In genomic region chr5:132425975-132426524, GRCh38 we compare ENCODE assay signal across 8 cellular contexts. TPM values are rescaled to one million over a fixed set of nuclear protein-coding genes. Genes with fewer than 3 reads are reported as not detected.
A peak's percentile ranks its signal among the peaks of the same experiment; 100 is the strongest.
DNase-seq lines count a peak whose midpoint lies in the region; ATAC-seq and TF ChIP-seq lines count a peak whose summit lies in the region.

No MANE protein-coding gene starts in this region.

- H3K4me3 Mint-ChIP-seq in CD8-positive, alpha-beta memory T cell = peak overlapping the region; percentile 68 to 89 (median 79)
- H3K4me3 Mint-ChIP-seq in osteocyte (ENCODE audit: unreplicated experiment) = no peak overlapping the region

- CTCF ChIA-PET in CD8-positive, alpha-beta memory T cell (lab: Charles Lee) = interaction anchor here (1.0 to 11.0 kb wide), 17 partner anchors 9 to 80 kb away, joined by 3 to 112 read pairs (median 18); partner anchors contain the start of gene IRF1

- H3K27me3 Mint-ChIP-seq in CD8-positive, alpha-beta memory T cell = no peaks in the 10 kb centered on the region
- H3K27me3 Mint-ChIP-seq in osteocyte (ENCODE audit: unreplicated experiment) = no peaks in the 10 kb centered on the region

- H3K9me3 ChIP-seq in CD8-positive, alpha-beta memory T cell (ENCODE audit: low read length) = no peaks in the 10 kb centered on the region
- H3K9me3 ChIP-seq in body of pancreas (no peaks in the 10 kb centered on the region), testis (no peaks in the 10 kb centered on the region)

- intact Hi-C loops in body of pancreas (cut with DNase I) = no loop called here
- intact Hi-C loops in testis (cut with DNase I; ENCODE audit: low total_unique reads) = no loop called here

- H3K4me3 ChIP-seq in CD8-positive, alpha-beta memory T cell (ENCODE audit: low read length) = peak overlapping the region; percentile 57
- H3K4me3 ChIP-seq in body of pancreas (no peak overlapping the region), testis (no peak overlapping the region)

- peak overlapping the region; percentile 95 to 99 (median 98) for H3K27ac Mint-ChIP-seq in CD8-positive, alpha-beta memory T cell
- peak overlapping the region; percentile 91 for H3K27ac Mint-ChIP-seq in osteocyte (ENCODE audit: unreplicated experiment)

- ATAC-seq in HG03521 (IDR thresholded peaks at IDR 0.05; ENCODE audit: unreplicated experiment) (peak; percentile 1), body of pancreas (no peak), GM21381 (IDR thresholded peaks at IDR 0.05; ENCODE audit: unreplicated experiment) (no peak)

- H3K4me1 ChIP-seq in CD8-positive, alpha-beta memory T cell (ENCODE audit: insufficient read depth, low read length) = peaks cover 100% of the 10 kb centered on the region
- H3K4me1 ChIP-seq in body of pancreas = peaks cover 89% of the 10 kb centered on the region
- peaks cover 36% of the 10 kb centered on the region for H3K4me1 ChIP-seq in testis

- TF ChIP-seq CTCF in body of pancreas (IDR thresholded peaks at IDR 0.05) (no peak), osteocyte (IDR thresholded peaks at IDR 0.05) (no peak), testis (IDR thresholded peaks at IDR 0.05) (no peak)

- peaks cover 96 to 98% (median 97%) of the 10 kb centered on the region in 3 donors for H3K4me1 Mint-ChIP-seq in CD8-positive, alpha-beta memory T cell
- peaks cover 65% of the 10 kb centered on the region for H3K4me1 Mint-ChIP-seq in osteocyte (ENCODE audit: unreplicated experiment)

- peaks cover 9 to 55% (median 18%) of the 10 kb centered on the region in 3 donors for H3K36me3 Mint-ChIP-seq in CD8-positive, alpha-beta memory T cell
- peaks cover 7% of the 10 kb centered on the region for H3K36me3 Mint-ChIP-seq in osteocyte (ENCODE audit: unreplicated experiment)

- DNase-seq in CD8-positive, alpha-beta memory T cell = no peak
- DNase-seq in body of pancreas (no peak), osteocyte (ENCODE audit: extremely low spot score, unreplicated experiment) (no peak), testis (no peak), superior temporal gyrus (ENCODE audit: extremely low spot score) (no peak), NCI-H1694 treated with DMSO at 0.1 percent for 48 hours (lab: John Stamatoyannopoulos, UW) (no peak)

- H3K27ac ChIP-seq in CD8-positive, alpha-beta memory T cell (ENCODE audit: low read depth, low read length) = peak overlapping the region; percentile 84
- H3K27ac ChIP-seq in body of pancreas (peak overlapping the region; percentile 63 to 86 (median 80)), testis (no peak overlapping the region)

- TF ChIP-seq POLR2A in body of pancreas (IDR thresholded peaks at IDR 0.05) = no peak
- TF ChIP-seq POLR2A in testis (IDR thresholded peaks at IDR 0.05) = no peak

- no peaks in the 10 kb centered on the region for H3K27me3 ChIP-seq in CD8-positive, alpha-beta memory T cell (ENCODE audit: insufficient read depth, low read length, poor library complexity, severe bottlenecking)
- H3K27me3 ChIP-seq in body of pancreas = no peaks in the 10 kb centered on the region
- no peaks in the 10 kb centered on the region for H3K27me3 ChIP-seq in testis

- 74 to 91% methylated on average over 7 of the region's 7 CpGs for WGBS in body of pancreas, 2 donors
- WGBS in testis, 2 donors = 65% methylated on average over 7 of the region's 7 CpGs

- no peaks in the 10 kb centered on the region for H3K9me3 Mint-ChIP-seq in CD8-positive, alpha-beta memory T cell
- H3K9me3 Mint-ChIP-seq in osteocyte (ENCODE audit: unreplicated experiment) = no peaks in the 10 kb centered on the region

- peaks cover 11% of the 10 kb centered on the region for H3K36me3 ChIP-seq in CD8-positive, alpha-beta memory T cell (ENCODE audit: insufficient read depth, low read length)
- H3K36me3 ChIP-seq in body of pancreas (replicated peaks in 1 of 2; ENCODE audit: insufficient read depth in 1 of 2, low read depth in 2 of 2) = no peaks in the 10 kb centered on the region
- H3K36me3 ChIP-seq in testis (ENCODE audit: low read depth, missing control alignments) = no peaks in the 10 kb centered on the region

- POLR2A ChIA-PET in CD8-positive, alpha-beta memory T cell (lab: Charles Lee) = interaction anchor here (0.8 to 6.4 kb wide), 15 partner anchors 10 to 1800 kb away, joined by 3 to 85 read pairs (median 7); partner anchors contain the start of genes IRF1 and PPP2CA

RNA-seq across cellular contexts. Expression of gene SLC22A5, which starts 56.5 kb away (rescaled TPM):
- total RNA-seq in CD8-positive, alpha-beta memory T cell = 1 to 10 TPM; 5.2 to 5.9 TPM
- polyA plus RNA-seq in CD8-positive, alpha-beta memory T cell = 2.5 TPM
- total RNA-seq in body of pancreas (10 to 100 TPM; 21.3 to 30.3 TPM), osteocyte (6.7 and 9.1 TPM in 2 replicates), testis (10 to 100 TPM in 1 of 2 donors, 1 to 10 TPM in 1; 9.5 to 11.8 TPM)
- 11.9 TPM for polyA plus RNA-seq in testis (ENCODE audit: insufficient read depth, low read depth, low replicate concordance)

Comparison
In these comparisons a context has a peak if more than half of its experiments do, and no peak if none do; other contexts are left out.
1. H3K27ac ChIP-seq: peak in CD8-positive, alpha-beta memory T cell (single experiment) and body of pancreas (4 of 4); none in testis (0 of 2).